In genomic region chr7:25388681-25389080, GRCh38 we compare ENCODE assay signal across 21 cellular contexts.
"Had no signal": no experiment of that assay in that cellular context is flagged by ENCODE, and none has a peak within 500 bp of the region (broad histone marks: within the 10 kb centered on the region; RNA-seq: fewer than 3 reads in every experiment).

No MANE protein-coding gene starts in this region.

- H3K36me3 ChIP-seq: ascending aorta, SJCRH30 had no signal

- H3K27me3 ChIP-seq: ascending aorta had no signal

- H3K4me3 ChIP-seq: ascending aorta, SJCRH30, SK-N-MC had no signal

- H3K9me3 ChIP-seq: ascending aorta, SJCRH30 had no signal

- H3K4me1 ChIP-seq: SJCRH30 had no signal

- ATAC-seq: activated CD8-positive, alpha-beta T cell treated with anti-CD3 and anti-CD28 coated beads for 36 hours had no signal

- H3K27ac ChIP-seq: ascending aorta, SJCRH30, SK-N-MC had no signal

- DNase-seq: activated CD4-positive, alpha-beta T cell treated with anti-CD3 and anti-CD28 coated beads, Interleukin-2, amount 10 ng/mL, durations not matched to agents 24 days and 14 days; activated CD4-positive, alpha-beta T cell treated with anti-CD3 and anti-CD28 coated beads, Interleukin-2, amount 50 U/mL, for 4 hours; activated CD8-positive, alpha-beta T cell treated with anti-CD3 and anti-CD28 coated beads for 36 hours; activated gamma-delta T cell; activated naive CD4-positive, alpha-beta T cell treated with Interleukin-2 at 50 U/mL for 16 hours; activated naive CD8-positive, alpha-beta T cell treated with anti-CD3 and anti-CD28 coated beads, Interleukin-2, amount 10 ng/mL, durations not matched to agents 7 days and 5 days; activated T-cell treated with anti-CD3 and anti-CD28 coated beads, Interleukin-2, amount 50 U/mL, for 24 hours; KG1; MM.1S; NCI-H1105; NCI-H187 treated with DMSO at 0.1 percent for 48 hours; NCI-H2107; NCI-H2171; NCI-H510A; NCI-H526; NCI-H82; Right ventricle myocardium superior; SJCRH30; T1000 had no signal
